28 cellular contexts compared by ENCODE assay signal in the genomic region with DNA sequence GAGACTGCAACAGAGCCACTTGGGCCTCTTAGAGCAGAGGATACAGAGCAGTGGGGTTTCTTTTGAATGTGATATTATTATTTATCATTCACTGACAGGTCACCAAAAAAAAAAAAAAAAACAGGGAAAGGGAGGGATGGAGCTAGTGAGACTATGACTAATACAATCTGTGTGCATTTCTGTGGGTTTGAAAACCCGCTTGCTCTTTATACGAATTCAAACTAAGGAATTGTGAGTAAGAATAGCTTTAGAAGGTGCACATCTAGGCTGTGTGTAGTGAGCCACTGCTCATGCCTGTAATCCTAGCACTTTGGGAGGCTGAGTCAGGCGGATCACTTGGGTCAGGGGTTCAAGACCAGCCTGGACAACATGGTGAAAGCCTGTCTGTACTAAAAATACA.
DNase-seq lines count a peak whose midpoint lies in the region; FAIRE-seq and TF ChIP-seq lines count a peak whose summit lies in the region.
"Had no signal": no experiment of that assay in that cellular context is flagged by ENCODE, and none has a peak within 500 bp of the region (broad histone marks: within the 10 kb centered on the region; RNA-seq: fewer than 3 reads in every experiment).

No MANE protein-coding gene starts in this region.

- H3K27ac Mint-ChIP-seq in astrocyte (ENCODE audit: unreplicated experiment) (no peak overlapping the region), progenitor cell of endocrine pancreas (peak overlapping the region; percentile 37)
- H3K27ac Mint-ChIP-seq: B cell; CD8-positive, alpha-beta T cell; HFFc6; T-cell had no signal

- H3K27ac ChIP-seq in astrocyte (ENCODE audit: low read depth, low read length) = no peak overlapping the region
- H3K27ac ChIP-seq: A549, C4-2B, PC-9, RWPE1 had no signal

- H3K4me1 ChIP-seq in astrocyte (ENCODE audit: insufficient read depth, low read length) = no peaks in the 10 kb centered on the region
- H3K4me1 ChIP-seq: A549, Caco-2, HAP-1 had no signal

- H3K4me3 ChIP-seq in astrocyte (ENCODE audit: insufficient read depth, low read depth, low read length) (no peak overlapping the region), foreskin fibroblast (ENCODE audit: low read depth in 1 of 2, low read length in 2 of 2) (no peak overlapping the region)
- H3K4me3 ChIP-seq: A549, HAP-1, PC-9 had no signal

- H3K9me3 Mint-ChIP-seq in astrocyte (ENCODE audit: unreplicated experiment) (peaks cover 15% of the 10 kb centered on the region), progenitor cell of endocrine pancreas (ENCODE audit: low read depth) (peaks cover 13% of the 10 kb centered on the region)

- no peak for FAIRE-seq in astrocyte (lab: Jason Lieb, UNC)
- FAIRE-seq: A549 had no signal

- H3K79me2 ChIP-seq in astrocyte (ENCODE audit: insufficient read depth, low read length) = no peaks in the 10 kb centered on the region

- H3K9me3 ChIP-seq in astrocyte (ENCODE audit: insufficient read depth, low read depth, low read length) = peaks cover 2% of the 10 kb centered on the region
- H3K9me3 ChIP-seq: A549, Caco-2, HAP-1 had no signal

- H4K20me1 ChIP-seq in astrocyte (ENCODE audit: insufficient read depth, low read length) = no peaks in the 10 kb centered on the region

- no peak overlapping the region for H3K4me2 ChIP-seq in astrocyte (ENCODE audit: low read length)
- H3K4me2 ChIP-seq: A549, PC-9 had no signal

- no peak overlapping the region for H3K4me3 Mint-ChIP-seq in astrocyte (ENCODE audit: unreplicated experiment)
- H3K4me3 Mint-ChIP-seq in progenitor cell of endocrine pancreas (ENCODE audit: low read depth) = no peak overlapping the region
- H3K4me3 Mint-ChIP-seq: B cell; CD8-positive, alpha-beta T cell; HFFc6 had no signal

- H3K36me3 ChIP-seq in astrocyte (ENCODE audit: insufficient read depth, low read length) = no peaks in the 10 kb centered on the region
- H3K36me3 ChIP-seq: HAP-1 had no signal

- H3K9ac ChIP-seq in astrocyte (ENCODE audit: low read length) = no peak overlapping the region

- H3K36me3 Mint-ChIP-seq in astrocyte (ENCODE audit: low read depth, unreplicated experiment) (peaks cover 8% of the 10 kb centered on the region), progenitor cell of endocrine pancreas (ENCODE audit: insufficient read depth) (peaks cover 12% of the 10 kb centered on the region)
- H3K36me3 Mint-ChIP-seq: CD8-positive, alpha-beta T cell; T-cell had no signal

- no peaks in the 10 kb centered on the region for H3K4me1 Mint-ChIP-seq in astrocyte (ENCODE audit: low read depth, unreplicated experiment)
- peaks cover 10% of the 10 kb centered on the region for H3K4me1 Mint-ChIP-seq in progenitor cell of endocrine pancreas (ENCODE audit: low read depth)
- H3K4me1 Mint-ChIP-seq: B cell had no signal

- no peaks in the 10 kb centered on the region for H3K27me3 ChIP-seq in astrocyte (ENCODE audit: insufficient read depth, low read length)

- H3K27me3 Mint-ChIP-seq in astrocyte (ENCODE audit: low read depth, unreplicated experiment) = no peaks in the 10 kb centered on the region
- no peaks in the 10 kb centered on the region for H3K27me3 Mint-ChIP-seq in progenitor cell of endocrine pancreas
- H3K27me3 Mint-ChIP-seq: T-cell had no signal

- H2AFZ ChIP-seq in astrocyte (ENCODE audit: low read depth, low read length) = no peak overlapping the region
- H2AFZ ChIP-seq: PC-9 had no signal

- DNase-seq in Ammon's horn (ENCODE audit: low spot score) (peak; percentile 4), HT1080 (ENCODE audit: low read depth) (peak; percentile 77), astrocyte (ENCODE audit: low read depth) (peak; percentile 45), progenitor cell of endocrine pancreas (ENCODE audit: low spot score, unreplicated experiment) (no peak), foreskin fibroblast (no peak)
- DNase-seq in central memory CD4-positive, alpha-beta T cell = no peak
- no peak for DNase-seq in activated T-cell treated with anti-CD3 and anti-CD28 coated beads, Interleukin-2, amount 50 U/mL, for 1 hour
- DNase-seq in activated CD4-positive, CD25-positive, alpha-beta regulatory T cell treated with anti-CD3 and anti-CD28 coated beads, Interleukin-2, amount 50 U/mL, for 72 hours = no peak
- DNase-seq: Caco-2; CD8-positive, alpha-beta T cell; DMS 273 treated with DMSO at 0.1 percent for 48 hours; DMS79; GOT3; HFFc6; KBM-7; NCI-H1048; NCI-H1417 treated with DMSO at 0.1 percent for 48 hours; NCI-H1694 treated with DMSO at 0.1 percent for 48 hours; NCI-H446; NCI-H524 treated with DMSO at 0.1 percent for 48 hours; NCI-H774; PC-9; T-cell had no signal

- no peak for TF ChIP-seq CTCF in astrocyte (IDR thresholded peaks at IDR 0.05; ENCODE audit: insufficient read depth, low read depth, low read length)
- no peak for TF ChIP-seq CTCF in progenitor cell of endocrine pancreas (IDR thresholded peaks at IDR 0.05; ENCODE audit: unreplicated experiment)
- TF ChIP-seq CTCF in foreskin fibroblast (IDR thresholded peaks at IDR 0.05; ENCODE audit: low read depth, low read length) = no peak

Comparison
In these comparisons a context has a peak if more than half of its experiments do, and no peak if none do; other contexts are left out.
1. DNase-seq: peak in Ammon's horn (single experiment), HT1080 (single experiment) and astrocyte (single experiment); none in progenitor cell of endocrine pancreas (single experiment), central memory CD4-positive, alpha-beta T cell (single experiment), activated T-cell treated with anti-CD3 and anti-CD28 coated beads, Interleukin-2, amount 50 U/mL, for 1 hour (single experiment), activated CD4-positive, CD25-positive, alpha-beta regulatory T cell treated with anti-CD3 and anti-CD28 coated beads, Interleukin-2, amount 50 U/mL, for 72 hours (single experiment) and foreskin fibroblast (0 of 2).